10 cellular contexts compared by ENCODE assay signal in the genomic region with DNA sequence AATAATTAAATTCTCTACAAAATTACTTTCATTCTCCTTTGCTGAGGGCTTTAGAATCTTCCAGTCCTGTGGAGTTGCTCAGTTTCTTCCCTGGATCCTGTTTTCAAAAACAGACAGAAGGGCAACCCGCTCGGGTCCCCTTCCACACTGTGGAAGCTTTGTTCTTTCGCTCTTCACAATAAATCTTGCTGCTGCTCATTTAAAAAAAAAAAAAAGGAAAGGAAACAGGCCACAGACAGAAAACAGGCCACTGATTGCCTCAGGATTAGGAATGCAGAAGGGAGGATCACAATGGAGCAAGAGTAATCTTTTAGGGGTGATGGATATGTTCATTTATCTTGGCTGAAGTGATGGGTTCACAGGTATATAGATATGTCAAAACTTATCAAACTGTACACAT. TPM values are rescaled to one million over a fixed set of nuclear protein-coding genes. Genes with fewer than 3 reads are reported as not detected.
DNase-seq lines count a peak whose midpoint lies in the region; ATAC-seq and TF ChIP-seq lines count a peak whose summit lies in the region.
"Had no signal": no experiment of that assay in that cellular context is flagged by ENCODE, and none has a peak within 500 bp of the region (broad histone marks: within the 10 kb centered on the region; RNA-seq: fewer than 3 reads in every experiment).

No MANE protein-coding gene starts in this region.

- intact Hi-C loops in gastrocnemius medialis (cut with DNase I; ENCODE audit: low total_unique reads), result no loop called here
- intact Hi-C loops in CD4-positive, alpha-beta T cell (cut with DNase I, micrococcal nuclease), result no loop called here

- H3K9me3 ChIP-seq in iPS-20b (ENCODE audit: insufficient read depth, low read depth, low read length) (no peaks in the 10 kb centered on the region), gastrocnemius medialis (no peaks in the 10 kb centered on the region)
- H3K9me3 ChIP-seq in CD4-positive, alpha-beta T cell (ENCODE audit: control insufficient read depth, low read length), result no peaks in the 10 kb centered on the region

- peak overlapping the region; percentile 14; the same call in 1 of the 2 replicates for H3K9ac ChIP-seq in iPS-20b (ENCODE audit: low read depth, low read length)

- no peak for TF ChIP-seq CTCF in gastrocnemius medialis (IDR thresholded peaks at IDR 0.05 in 4 of 5, conservative IDR thresholded peaks at IDR 0.05 in 1 of 5)
- no peak for TF ChIP-seq CTCF in CD4-positive, alpha-beta T cell (IDR thresholded peaks at IDR 0.05)

- H3K9me3 Mint-ChIP-seq in CD4-positive, alpha-beta T cell, result no peaks in the 10 kb centered on the region

- H3K27me3 ChIP-seq in iPS-20b (ENCODE audit: insufficient read depth, low read length) (no peaks in the 10 kb centered on the region), gastrocnemius medialis (no peaks in the 10 kb centered on the region)
- no peaks in the 10 kb centered on the region for H3K27me3 ChIP-seq in CD4-positive, alpha-beta T cell (ENCODE audit: control insufficient read depth, insufficient read depth, low read length)

- H3K4me3 Mint-ChIP-seq in CD4-positive, alpha-beta T cell, result no peak overlapping the region

- peaks cover 3% of the 10 kb centered on the region for H3K36me3 Mint-ChIP-seq in CD4-positive, alpha-beta T cell (ENCODE audit: low read depth)

- H3K27ac Mint-ChIP-seq in CD4-positive, alpha-beta T cell, result no peak overlapping the region

- H3K27me3 Mint-ChIP-seq in CD4-positive, alpha-beta T cell, result no peaks in the 10 kb centered on the region

- CTCF ChIA-PET in CD4-positive, alpha-beta T cell (lab: Charles Lee), result no interaction called here

- TF ChIP-seq POLR2A in gastrocnemius medialis (IDR thresholded peaks at IDR 0.05), result no peak

- H3K27ac ChIP-seq in angular gyrus (ENCODE audit: low read depth, low read length) (peak overlapping the region; percentile 84), iPS-20b (ENCODE audit: low read length) (no peak overlapping the region), gastrocnemius medialis (peak overlapping the region; percentile 83 to 91 (median 87))
- H3K27ac ChIP-seq in CD4-positive, alpha-beta T cell (ENCODE audit: low read depth, low read length), result no peak overlapping the region

- in situ Hi-C loops in G401 (cut with HindIII; ENCODE audit: low sequenced_read_pairs) (no loop called here), gastrocnemius medialis (cut with MboI; ENCODE audit: low sequenced_read_pairs in 4 of 4) (loop anchor here in 1 of 4 donors (10.0 kb wide), 1 partner anchor 102 kb away; a partner anchor contains a TSS)

- H3K4me1 Mint-ChIP-seq in CD4-positive, alpha-beta T cell (ENCODE audit: low read depth), result peaks cover 22% of the 10 kb centered on the region

- H3K36me3 ChIP-seq in iPS-20b (ENCODE audit: insufficient read depth, low read depth, low read length), result no peaks in the 10 kb centered on the region
- H3K36me3 ChIP-seq in gastrocnemius medialis, result no peaks in the 10 kb centered on the region

- peaks cover 26% of the 10 kb centered on the region; the same call in 1 of the 2 replicates for H3K4me1 ChIP-seq in iPS-20b (ENCODE audit: insufficient read depth, low read length)
- H3K4me1 ChIP-seq in gastrocnemius medialis, result peaks cover 22 to 23% of the 10 kb centered on the region in 2 donors

- ATAC-seq in gastrocnemius medialis (no peak), HG03280 (IDR thresholded peaks at IDR 0.05; ENCODE audit: unreplicated experiment) (no peak), HG03439 (IDR thresholded peaks at IDR 0.05; ENCODE audit: unreplicated experiment) (no peak)
- ATAC-seq in CD4-positive, alpha-beta T cell (ENCODE audit: poor library complexity), result no peak

- POLR2A ChIA-PET in CD4-positive, alpha-beta T cell (lab: Charles Lee), result no interaction called here

- H3K4me3 ChIP-seq in iPS-20b (ENCODE audit: low read length) (no peak overlapping the region), gastrocnemius medialis (peak overlapping the region; percentile 64 to 89 (median 79))

- DNase-seq in G401 (ENCODE audit: low spot score), result peak; percentile 48
- no peak for DNase-seq in gastrocnemius medialis
- no peak for DNase-seq in CD4-positive, alpha-beta T cell
- no peak for DNase-seq in NCI-H187 treated with DMSO at 0.1 percent for 48 hours (lab: John Stamatoyannopoulos, UW)
- DNase-seq: activated CD4-positive, alpha-beta T cell treated with anti-CD3 and anti-CD28 coated beads for 48 hours; NCI-H187 had no signal

RNA-seq across cellular contexts. Expression of a gene that starts 29.5 kb away (rescaled TPM):
- not detected in 2 replicates for total RNA-seq in G401 (2014; rRNA removed; shearing (Covaris generic))
- not detected for total RNA-seq in gastrocnemius medialis
- not detected for total RNA-seq in CD4-positive, alpha-beta T cell

Comparison
In these comparisons a context has a peak if more than half of its experiments do, and no peak if none do; other contexts are left out.
1. H3K27ac ChIP-seq: peak in angular gyrus (single experiment) and gastrocnemius medialis (4 of 4); none in iPS-20b (single experiment) and CD4-positive, alpha-beta T cell (single experiment).